Comparison of ENCODE assay signal across 8 cellular contexts in the genomic region with DNA sequence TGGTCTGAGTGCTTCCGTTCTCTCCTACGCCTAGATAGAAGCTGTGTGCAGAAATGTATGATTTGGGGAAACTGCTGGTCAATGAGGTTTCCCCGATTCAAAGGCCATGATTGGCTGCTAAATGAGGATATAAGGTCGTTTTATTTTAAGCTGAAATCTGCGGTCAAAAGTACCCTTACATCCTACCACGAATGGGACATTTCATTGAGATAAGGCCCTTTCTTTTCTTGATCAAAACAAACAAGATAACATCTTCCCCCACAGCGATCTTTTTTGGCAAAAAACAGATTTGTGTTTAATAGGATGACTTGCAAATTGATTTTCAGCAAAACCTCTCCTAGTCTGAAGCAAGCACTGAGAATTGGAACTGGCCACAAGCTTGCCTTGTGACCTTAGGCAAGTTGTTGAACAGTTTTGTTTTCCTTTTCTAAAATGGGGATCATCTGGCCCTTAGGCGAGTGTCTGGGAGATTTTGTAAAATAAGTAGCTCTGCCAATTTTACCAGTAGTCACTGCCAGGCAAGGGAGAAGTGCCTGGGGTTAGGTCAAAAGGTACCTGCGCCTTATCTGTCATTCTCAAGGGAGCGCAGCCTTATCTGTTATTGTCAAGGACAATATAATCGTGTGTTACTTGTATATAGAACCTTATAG. TPM values are rescaled to one million over a fixed set of nuclear protein-coding genes. Genes with fewer than 3 reads are reported as not detected.
A peak's percentile ranks its signal among the peaks of the same experiment; 100 is the strongest.
DNase-seq lines count a peak whose midpoint lies in the region; ATAC-seq and TF ChIP-seq lines count a peak whose summit lies in the region.

No MANE protein-coding gene starts in this region.

- H3K4me3 ChIP-seq in CD4-positive, CD25-positive, alpha-beta regulatory T cell (ENCODE audit: low read depth, low read length) = peak overlapping the region; percentile 90
- H3K4me3 ChIP-seq in right lobe of liver = peak overlapping the region; percentile 41 to 63 (median 51)

- intact Hi-C loops in right lobe of liver (cut with DNase I) = no loop called here

- peak overlapping the region; percentile 18 for H3K27ac ChIP-seq in CD4-positive, CD25-positive, alpha-beta regulatory T cell (ENCODE audit: insufficient read depth, low read length, poor library complexity, severe bottlenecking)
- H3K27ac ChIP-seq in right lobe of liver = peak overlapping the region in 2 of 3 donors; percentile 4 to 38

- no peaks in the 10 kb centered on the region for H3K9me3 ChIP-seq in CD4-positive, CD25-positive, alpha-beta regulatory T cell (ENCODE audit: control insufficient read depth in 2 of 2, low read length in 2 of 2)
- H3K9me3 ChIP-seq in right lobe of liver = no peaks in the 10 kb centered on the region

- 21% methylated on average over 11 of the region's 11 CpGs for WGBS in right lobe of liver (ENCODE audit: insufficient coverage, low coverage, low lambda C conversion rate, missing lambda C conversion rate)

- no peak for TF ChIP-seq CTCF in right lobe of liver (IDR thresholded peaks at IDR 0.05)
- TF ChIP-seq CTCF in type B pancreatic cell (conservative IDR thresholded peaks at IDR 0.05) = no peak

- H3K36me3 ChIP-seq in CD4-positive, CD25-positive, alpha-beta regulatory T cell (ENCODE audit: control insufficient read depth, insufficient read depth, low read length) = no peaks in the 10 kb centered on the region
- no peaks in the 10 kb centered on the region for H3K36me3 ChIP-seq in right lobe of liver

- ATAC-seq in CD4-positive, CD25-positive, alpha-beta regulatory T cell (ENCODE audit: low read depth in 2 of 2) = no peak
- ATAC-seq in GM21447 (IDR thresholded peaks at IDR 0.05; ENCODE audit: unreplicated experiment) (peak; percentile 36), right lobe of liver (peak in 3 of 4 donors; percentile 31 to 49 (median 34))

- peak overlapping the region; percentile 23 to 93 (median 91) for H3K27ac Mint-ChIP-seq in CD4-positive, CD25-positive, alpha-beta regulatory T cell
- peak overlapping the region; percentile 67 for H3K27ac Mint-ChIP-seq in type B pancreatic cell

- peaks cover 0 to 2% (median 0%) of the 10 kb centered on the region in 7 donors for H3K9me3 Mint-ChIP-seq in CD4-positive, CD25-positive, alpha-beta regulatory T cell
- H3K9me3 Mint-ChIP-seq in type B pancreatic cell = no peaks in the 10 kb centered on the region

- H3K4me1 ChIP-seq in CD4-positive, CD25-positive, alpha-beta regulatory T cell (ENCODE audit: control insufficient read depth, insufficient read depth, low read length, poor library complexity, severe bottlenecking) = peaks cover 11% of the 10 kb centered on the region
- peaks cover 0 to 9% (median 4%) of the 10 kb centered on the region in 4 donors for H3K4me1 ChIP-seq in right lobe of liver

- DNase-seq in CD4-positive, CD25-positive, alpha-beta regulatory T cell = peak in 1 of 3 donors; percentile 54
- DNase-seq in NOMO-1 treated with DMSO at 0.1 percent for 48 hours (lab: John Stamatoyannopoulos, UW; ENCODE audit: unreplicated experiment) (peak; percentile 46), cerebellum (ENCODE audit: low spot score) (peak; percentile 16), right lobe of liver (no peak), type B pancreatic cell (ENCODE audit: extremely low spot score, unreplicated experiment) (peak; percentile 25)
- no peak for DNase-seq in stimulated activated CD4-positive, alpha-beta T cell treated with anti-CD3 and anti-CD28 coated beads, Interleukin-2, amount 100 ng/mL, for 48 hours
- DNase-seq in stimulated activated CD4-positive, alpha-beta T cell treated with anti-CD3 and anti-CD28 coated beads, Interleukin-1b, Interleukin-23, amount 100 ng/mL, for 48 hours = no peak

- H3K27me3 Mint-ChIP-seq in CD4-positive, CD25-positive, alpha-beta regulatory T cell = peaks cover 30% of the 10 kb centered on the region
- H3K27me3 Mint-ChIP-seq in type B pancreatic cell = no peaks in the 10 kb centered on the region

- peaks cover 3% of the 10 kb centered on the region for H3K27me3 ChIP-seq in CD4-positive, CD25-positive, alpha-beta regulatory T cell (ENCODE audit: control insufficient read depth, insufficient read depth, low read length)
- no peaks in the 10 kb centered on the region for H3K27me3 ChIP-seq in right lobe of liver

- peaks cover 4% of the 10 kb centered on the region for H3K36me3 Mint-ChIP-seq in CD4-positive, CD25-positive, alpha-beta regulatory T cell
- H3K36me3 Mint-ChIP-seq in type B pancreatic cell = no peaks in the 10 kb centered on the region

- no peak for TF ChIP-seq POLR2A in right lobe of liver (IDR thresholded peaks at IDR 0.05)

- H3K4me1 Mint-ChIP-seq in CD4-positive, CD25-positive, alpha-beta regulatory T cell = peaks cover 9 to 28% (median 18%) of the 10 kb centered on the region in 4 donors
- H3K4me1 Mint-ChIP-seq in type B pancreatic cell (ENCODE audit: unreplicated experiment) = peaks cover 41% of the 10 kb centered on the region

- H3K4me3 Mint-ChIP-seq in CD4-positive, CD25-positive, alpha-beta regulatory T cell = peak overlapping the region; percentile 92 to 99 (median 94)
- peak overlapping the region; percentile 92 for H3K4me3 Mint-ChIP-seq in type B pancreatic cell

RNA-seq across cellular contexts. Expression of a gene that starts 0.6 kb away (rescaled TPM):
- total RNA-seq in CD4-positive, CD25-positive, alpha-beta regulatory T cell = 14.5 TPM
- 10 to 100 TPM; 18.9 to 24.9 (median 23.3) TPM for polyA plus RNA-seq in CD4-positive, CD25-positive, alpha-beta regulatory T cell
- total RNA-seq in cerebellum = 4.9 TPM
- total RNA-seq in right lobe of liver = 10 to 100 TPM in 5 of 6 experiments, 1 to 10 TPM in 1; 9.2 to 35.4 (median 24.8) TPM
- 26.9 and 53.5 TPM in 2 replicates for total RNA-seq in type B pancreatic cell (ENCODE audit: low replicate concordance)

RNA-seq across cellular contexts. Expression of a gene that starts 17.7 kb away (rescaled TPM):
- 19.3 TPM for total RNA-seq in CD4-positive, CD25-positive, alpha-beta regulatory T cell
- polyA plus RNA-seq in CD4-positive, CD25-positive, alpha-beta regulatory T cell = 10 to 100 TPM; 15.4 to 21.4 (median 17.9) TPM
- total RNA-seq in cerebellum (16.8 TPM), right lobe of liver (1 to 10 TPM; 5.5 to 7.1 (median 6.5) TPM), type B pancreatic cell (ENCODE audit: low replicate concordance) (23.3 and 26.5 TPM in 2 replicates)

Comparison
In these comparisons a context has a peak if more than half of its experiments do, and no peak if none do; other contexts are left out.
1. ATAC-seq: peak in GM21447 (single experiment) and right lobe of liver (3 of 4); none in CD4-positive, CD25-positive, alpha-beta regulatory T cell (0 of 2).
2. DNase-seq: peak in NOMO-1 treated with DMSO at 0.1 percent for 48 hours (single experiment), cerebellum (single experiment) and type B pancreatic cell (single experiment); none in right lobe of liver (0 of 3), stimulated activated CD4-positive, alpha-beta T cell treated with anti-CD3 and anti-CD28 coated beads, Interleukin-2, amount 100 ng/mL, for 48 hours (0 of 2) and stimulated activated CD4-positive, alpha-beta T cell treated with anti-CD3 and anti-CD28 coated beads, Interleukin-1b, Interleukin-23, amount 100 ng/mL, for 48 hours (single experiment).